ENCODE assay signal across 11 cellular contexts in the genomic region with DNA sequence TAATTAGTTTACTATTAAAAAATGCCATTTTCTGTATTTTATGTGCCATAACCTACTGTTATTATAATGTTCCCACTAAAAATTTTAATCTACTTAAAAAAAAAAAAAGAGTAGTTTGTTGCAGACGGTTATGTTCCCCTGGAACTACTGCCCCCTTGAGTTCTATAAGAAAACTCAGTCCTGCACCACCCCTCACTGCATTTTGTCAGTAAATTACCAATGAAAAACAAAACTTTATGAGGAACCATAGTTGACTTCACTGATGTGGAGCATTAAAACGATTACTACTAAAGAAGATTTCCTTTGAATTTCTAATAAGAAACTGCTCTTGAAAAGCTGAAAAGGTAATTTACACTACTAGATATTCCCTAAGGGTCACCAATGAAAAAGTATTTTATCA.
DNase-seq lines count a peak whose midpoint lies in the region; TF ChIP-seq lines count a peak whose summit lies in the region.
"Had no signal": no experiment of that assay in that cellular context is flagged by ENCODE, and none has a peak within 500 bp of the region (broad histone marks: within the 10 kb centered on the region; RNA-seq: fewer than 3 reads in every experiment).

No MANE protein-coding gene starts in this region.

- no peaks in the 10 kb centered on the region for H3K9me3 ChIP-seq in AG04450 (ENCODE audit: control insufficient read depth, insufficient read depth, low read length)
- no peaks in the 10 kb centered on the region for H3K9me3 ChIP-seq in OCI-LY3 (ENCODE audit: insufficient read depth, low read length)

- TF ChIP-seq CTCF in AG04450 (IDR thresholded peaks at IDR 0.05; ENCODE audit: low read depth, low read length) = peak; percentile 73
- TF ChIP-seq CTCF in GM12874 (IDR thresholded peaks at IDR 0.05; ENCODE audit: insufficient read depth, low read depth, low read length) = peak; percentile 25; the same call in 1 of the 2 replicates
- peak; percentile 29; the same call in 1 of the 2 replicates for TF ChIP-seq CTCF in OCI-LY3 (IDR thresholded peaks at IDR 0.05; ENCODE audit: low read depth, low read length)

- H3K27ac ChIP-seq in AG04450 (ENCODE audit: low read depth, low read length) (no peak overlapping the region), OCI-LY3 (ENCODE audit: low read length) (no peak overlapping the region)

- intact Hi-C loops in activated CD4-positive, alpha-beta memory T cell treated with anti-CD3 and anti-CD28 coated beads for 36 hours (cut with micrococcal nuclease) = no loop called here

- no peaks in the 10 kb centered on the region for H3K4me1 Mint-ChIP-seq in activated CD4-positive, alpha-beta memory T cell treated with anti-CD3 and anti-CD28 coated beads for 36 hours (ENCODE audit: low read depth)

- H3K4me1 ChIP-seq in OCI-LY3 (ENCODE audit: low read length) = no peaks in the 10 kb centered on the region

- H3K27me3 ChIP-seq in AG04450 (ENCODE audit: control insufficient read depth, insufficient read depth, low read length) (no peaks in the 10 kb centered on the region), OCI-LY3 (ENCODE audit: low read depth, low read length) (no peaks in the 10 kb centered on the region)

- no peaks in the 10 kb centered on the region for H3K27me3 Mint-ChIP-seq in activated CD4-positive, alpha-beta memory T cell treated with anti-CD3 and anti-CD28 coated beads for 36 hours
- H3K27me3 Mint-ChIP-seq: memory B cell had no signal

- H3K9me3 Mint-ChIP-seq in activated CD4-positive, alpha-beta memory T cell treated with anti-CD3 and anti-CD28 coated beads for 36 hours = no peaks in the 10 kb centered on the region
- H3K9me3 Mint-ChIP-seq: memory B cell had no signal

- DNase-seq in AG04450 (ENCODE audit: low read depth, low spot score) (peak; percentile 1), fibroblast of the conjunctiva (ENCODE audit: low read depth) (peak; percentile 9), NCI-H187 (lab: John Stamatoyannopoulos, UW) (no peak), C1 segment of cervical spinal cord (lab: John Stamatoyannopoulos, UW) (no peak)
- DNase-seq in activated CD4-positive, alpha-beta memory T cell treated with anti-CD3 and anti-CD28 coated beads for 36 hours = no peak
- DNase-seq in activated CD4-positive, alpha-beta T cell treated with anti-CD3 and anti-CD28 coated beads for 1 hour = no peak
- DNase-seq: activated gamma-delta T cell, NCI-H1417 treated with DMSO at 0.1 percent for 48 hours had no signal

- no peak overlapping the region for H3K9ac ChIP-seq in OCI-LY3 (ENCODE audit: low read length)

- H3K4me2 ChIP-seq in OCI-LY3 (ENCODE audit: low read length) = no peak overlapping the region

- H2AFZ ChIP-seq in OCI-LY3 (ENCODE audit: low read depth, low read length) = no peak overlapping the region

- CTCF ChIA-PET in AG04450 (lab: Charles Lee) = interaction anchor here (0.6 to 1.7 kb wide), 9 partner anchors 10 to 419 kb away, joined by 3 to 9 read pairs (median 3); no protein-coding TSS in a partner anchor
- CTCF ChIA-PET in activated CD4-positive, alpha-beta memory T cell treated with anti-CD3 and anti-CD28 coated beads for 36 hours (lab: Charles Lee) = no interaction called here

- peaks cover 3% of the 10 kb centered on the region for H3K36me3 Mint-ChIP-seq in activated CD4-positive, alpha-beta memory T cell treated with anti-CD3 and anti-CD28 coated beads for 36 hours

- H3K4me3 Mint-ChIP-seq in activated CD4-positive, alpha-beta memory T cell treated with anti-CD3 and anti-CD28 coated beads for 36 hours = no peak overlapping the region
- H3K4me3 Mint-ChIP-seq: memory B cell had no signal

- no peak overlapping the region for H3K27ac Mint-ChIP-seq in activated CD4-positive, alpha-beta memory T cell treated with anti-CD3 and anti-CD28 coated beads for 36 hours
- H3K27ac Mint-ChIP-seq: memory B cell had no signal

- POLR2A ChIA-PET in AG04450 (lab: Yijun Ruan, JAX) = no interaction called here
- POLR2A ChIA-PET in activated CD4-positive, alpha-beta memory T cell treated with anti-CD3 and anti-CD28 coated beads for 36 hours (lab: Charles Lee) = no interaction called here

- H3K4me3 ChIP-seq in AG04450 (ENCODE audit: low read depth, low read length) = no peak overlapping the region
- no peak overlapping the region for H3K4me3 ChIP-seq in OCI-LY3 (ENCODE audit: low read length)

- H3K36me3 ChIP-seq in OCI-LY3 (replicated peaks; ENCODE audit: low read depth, low read length) = no peaks in the 10 kb centered on the region

- H4K20me1 ChIP-seq in OCI-LY3 (ENCODE audit: insufficient read depth, low read length) = no peaks in the 10 kb centered on the region

- H3K79me2 ChIP-seq in OCI-LY3 (ENCODE audit: low read length) = no peaks in the 10 kb centered on the region

Comparison
In these comparisons a context has a peak if more than half of its experiments do, and no peak if none do; other contexts are left out.
1. DNase-seq: peak in AG04450 (single experiment) and fibroblast of the conjunctiva (single experiment); none in NCI-H187 (0 of 2), C1 segment of cervical spinal cord (0 of 14), activated CD4-positive, alpha-beta memory T cell treated with anti-CD3 and anti-CD28 coated beads for 36 hours (single experiment) and activated CD4-positive, alpha-beta T cell treated with anti-CD3 and anti-CD28 coated beads for 1 hour (single experiment).
2. Peak in every context shown above with its lines, with median percentiles within 50 percentile points of each other: CTCF ChIP-seq.